In genomic region chr20:63641146-63641791, GRCh38 we compare ENCODE assay signal across 8 cellular contexts. TPM values are rescaled to one million over a fixed set of nuclear protein-coding genes. Genes with fewer than 3 reads are reported as not detected.
DNase-seq lines count a peak whose midpoint lies in the region; ATAC-seq and TF ChIP-seq lines count a peak whose summit lies in the region.

No MANE protein-coding gene starts in this region.

- peaks cover 30 to 38% of the 10 kb centered on the region in 2 donors for H3K4me1 Mint-ChIP-seq in immature natural killer cell
- H3K4me1 Mint-ChIP-seq in stimulated activated naive B cell treated with anti-CD40 and anti-IgM and Interleukin-4, amounts not matched to agents 10 μg/mL and 1 μg/mL and 100 μg/mL, for 72 hours = peaks cover 26 to 42% of the 10 kb centered on the region in 2 donors

- TF ChIP-seq CTCF in KMS-11 (conservative IDR thresholded peaks at IDR 0.05; ENCODE audit: low read depth, low read length) = no peak
- TF ChIP-seq CTCF in GM10266 (IDR thresholded peaks at IDR 0.05; ENCODE audit: control insufficient read depth, insufficient read depth, low read depth, missing control alignments) = no peak

- H2AFZ ChIP-seq in KMS-11 (ENCODE audit: low read depth) = peak overlapping the region; percentile 99

- H4K20me1 ChIP-seq in KMS-11 (ENCODE audit: insufficient read depth) = no peaks in the 10 kb centered on the region

- H3K4me1 ChIP-seq in KMS-11 (ENCODE audit: low read depth, poor library complexity, severe bottlenecking) = no peaks in the 10 kb centered on the region

- peak overlapping the region in 4 of 5 donors; percentile 64 to 80 (median 72) for H3K4me3 Mint-ChIP-seq in immature natural killer cell
- peak overlapping the region; percentile 78 to 80 for H3K4me3 Mint-ChIP-seq in stimulated activated naive B cell treated with anti-CD40 and anti-IgM and Interleukin-4, amounts not matched to agents 10 μg/mL and 1 μg/mL and 100 μg/mL, for 72 hours

- peak overlapping the region in 5 of 6 donors; percentile 80 to 97 (median 88) for H3K27ac Mint-ChIP-seq in immature natural killer cell
- H3K27ac Mint-ChIP-seq in stimulated activated naive B cell treated with anti-CD40 and anti-IgM and Interleukin-4, amounts not matched to agents 10 μg/mL and 1 μg/mL and 100 μg/mL, for 72 hours = peak overlapping the region; percentile 87

- H3K9me3 Mint-ChIP-seq in immature natural killer cell = no peaks in the 10 kb centered on the region
- H3K9me3 Mint-ChIP-seq in stimulated activated naive B cell treated with anti-CD40 and anti-IgM and Interleukin-4, amounts not matched to agents 10 μg/mL and 1 μg/mL and 100 μg/mL, for 72 hours = no peaks in the 10 kb centered on the region

- peak; percentile 27 for ATAC-seq in GM19397 (IDR thresholded peaks at IDR 0.05; ENCODE audit: unreplicated experiment)
- peak; percentile 38 to 45 for ATAC-seq in stimulated activated naive B cell treated with anti-CD40 and anti-IgM and Interleukin-4, amounts not matched to agents 10 μg/mL and 1 μg/mL and 100 μg/mL, for 72 hours (replicated peaks)
- no peak for ATAC-seq in GM21447 (IDR thresholded peaks at IDR 0.05; ENCODE audit: unreplicated experiment)

- peak overlapping the region; percentile 86 for H3K4me2 ChIP-seq in KMS-11

- peak overlapping the region; percentile 67; the same call in 1 of the 2 replicates for H3K9ac ChIP-seq in KMS-11

- H3K79me2 ChIP-seq in KMS-11 (ENCODE audit: insufficient read depth, low read depth) = no peaks in the 10 kb centered on the region

- peak overlapping the region; percentile 39 for H3K27ac ChIP-seq in KMS-11

- H3K36me3 Mint-ChIP-seq in immature natural killer cell = no peaks in the 10 kb centered on the region
- H3K36me3 Mint-ChIP-seq in stimulated activated naive B cell treated with anti-CD40 and anti-IgM and Interleukin-4, amounts not matched to agents 10 μg/mL and 1 μg/mL and 100 μg/mL, for 72 hours = peaks cover 2 to 6% of the 10 kb centered on the region in 2 donors

- peak; percentile 65 for DNase-seq in activated naive CD4-positive, alpha-beta T cell treated with anti-CD3 and anti-CD28 coated beads, Interleukin-2, amount 50 U/mL, for 16 hours
- DNase-seq in immature natural killer cell (peak; percentile 81 to 84 (median 82)), GM10266 (ENCODE audit: extremely low spot score) (no peak), foreskin melanocyte (no peak)
- DNase-seq in stimulated activated naive B cell treated with anti-CD40 and anti-IgM and Interleukin-4, amounts not matched to agents 10 μg/mL and 1 μg/mL and 100 μg/mL, for 72 hours = peak; percentile 46

- H3K4me3 ChIP-seq in KMS-11 (IDR thresholded peaks at IDR 0.05; ENCODE audit: insufficient read depth, low read depth, low read length) = no peak overlapping the region

- H3K27me3 ChIP-seq in KMS-11 (ENCODE audit: insufficient read depth, low read depth) = no peaks in the 10 kb centered on the region; the same call in none of the 2 replicates

- H3K27me3 Mint-ChIP-seq in immature natural killer cell (ENCODE audit: low read depth in 3 of 3) = peaks cover 2 to 12% (median 8%) of the 10 kb centered on the region in 3 donors
- H3K27me3 Mint-ChIP-seq in stimulated activated naive B cell treated with anti-CD40 and anti-IgM and Interleukin-4, amounts not matched to agents 10 μg/mL and 1 μg/mL and 100 μg/mL, for 72 hours = no peaks in the 10 kb centered on the region

- H3K36me3 ChIP-seq in KMS-11 (ENCODE audit: insufficient read depth) = no peaks in the 10 kb centered on the region

RNA-seq across cellular contexts. Expression of gene STMN3, which starts 12.0 kb away (rescaled TPM):
- 1 to 10 TPM in 2 of 3 donors, under 1 TPM in 1; 0.36 to 1.6 (median 1.1) TPM for polyA plus RNA-seq in immature natural killer cell

RNA-seq across cellular contexts. Expression of gene GMEB2, which starts 14.4 kb away (rescaled TPM):
- 10 to 100 TPM in 1 of 3 donors, 1 to 10 TPM in 1, not detected in 1; 2.7 to 11.4 TPM for polyA plus RNA-seq in immature natural killer cell

RNA-seq across cellular contexts. Expression of gene RTEL1, which starts 16.8 kb away (rescaled TPM):
- 1 to 10 TPM in 2 of 3 donors, not detected in 1; 1.5 to 7.3 TPM for polyA plus RNA-seq in immature natural killer cell

RNA-seq across cellular contexts. Expression of gene TNFRSF6B, which starts 55.2 kb away (rescaled TPM):
- polyA plus RNA-seq in immature natural killer cell = not detected

Comparison
In these comparisons a context has a peak if more than half of its experiments do, and no peak if none do; other contexts are left out.
1. DNase-seq: peak in activated naive CD4-positive, alpha-beta T cell treated with anti-CD3 and anti-CD28 coated beads, Interleukin-2, amount 50 U/mL, for 16 hours (single experiment), immature natural killer cell (3 of 3) and stimulated activated naive B cell treated with anti-CD40 and anti-IgM and Interleukin-4, amounts not matched to agents 10 μg/mL and 1 μg/mL and 100 μg/mL, for 72 hours (single experiment); none in GM10266 (single experiment) and foreskin melanocyte (single experiment).